Comparison of ENCODE assay signal across 9 cellular contexts in genomic region chr2:201363857-201364560, GRCh38. TPM values are rescaled to one million over a fixed set of nuclear protein-coding genes. Genes with fewer than 3 reads are reported as not detected.
DNase-seq lines count a peak whose midpoint lies in the region; ATAC-seq, FAIRE-seq and TF ChIP-seq lines count a peak whose summit lies in the region.
"Had no signal": no experiment of that assay in that cellular context is flagged by ENCODE, and none has a peak within 500 bp of the region (broad histone marks: within the 10 kb centered on the region; RNA-seq: fewer than 3 reads in every experiment).

No MANE protein-coding gene starts in this region.

- peak in 4 of 5 donors; percentile 49 to 59 (median 58) for DNase-seq in CD4-positive, alpha-beta memory T cell
- peak; percentile 74 for DNase-seq in KBM-7
- DNase-seq in SK-N-MC (ENCODE audit: low read depth, low spot score) = peak; percentile 16
- DNase-seq in lower lobe of right lung = no peak
- no peak for DNase-seq in NCI-H345 treated with DMSO at 0.1 percent for 48 hours (lab: John Stamatoyannopoulos, UW; ENCODE audit: unreplicated experiment)

- in situ Hi-C loops in KBM-7 (cut with MboI; ENCODE audit: low pct_unique_long_range_greater_than_20kb, low sequenced_read_pairs) = loop anchor here (25.0 kb wide), 1 partner anchor 102 kb away; the partner anchor contains the start of gene CASP8

- peaks cover 20 to 33% (median 27%) of the 10 kb centered on the region in 4 donors for H3K4me1 Mint-ChIP-seq in CD4-positive, alpha-beta memory T cell

- no peak overlapping the region for H3K9ac ChIP-seq in SK-N-MC (ENCODE audit: insufficient read length)

- peak; percentile 85 for TF ChIP-seq CTCF in lower lobe of right lung (IDR thresholded peaks at IDR 0.05)

- no peak overlapping the region for H3K4me3 ChIP-seq in CD4-positive, alpha-beta memory T cell (ENCODE audit: low read length in 2 of 2)
- H3K4me3 ChIP-seq in SK-N-MC (no peak overlapping the region), lower lobe of right lung (no peak overlapping the region)

- H3K9me3 Mint-ChIP-seq in CD4-positive, alpha-beta memory T cell = peaks cover 0 to 28% (median 18%) of the 10 kb centered on the region in 8 donors

- no peaks in the 10 kb centered on the region for H3K27me3 ChIP-seq in CD4-positive, alpha-beta memory T cell (ENCODE audit: insufficient read depth, low read length)
- no peaks in the 10 kb centered on the region for H3K27me3 ChIP-seq in lower lobe of right lung (ENCODE audit: low read depth)

- H3K27me3 Mint-ChIP-seq in CD4-positive, alpha-beta memory T cell = no peaks in the 10 kb centered on the region

- POLR2A ChIA-PET in CD4-positive, alpha-beta memory T cell (lab: Charles Lee; ENCODE audit: partially characterized antibody) = interaction anchor here (0.6 to 2.8 kb wide), 10 partner anchors 88 to 181 kb away, joined by 3 to 27 read pairs (median 4); partner anchors contain the start of genes CASP10, CASP8 and STRADB

- peaks cover 0 to 3% of the 10 kb centered on the region in 2 donors for H3K9me3 ChIP-seq in CD4-positive, alpha-beta memory T cell (ENCODE audit: control insufficient read depth in 1 of 2, low read length in 2 of 2)
- H3K9me3 ChIP-seq in SK-N-MC (ENCODE audit: low read depth, low read length) = no peaks in the 10 kb centered on the region
- peaks cover 13% of the 10 kb centered on the region for H3K9me3 ChIP-seq in lower lobe of right lung

- CTCF ChIA-PET in CD4-positive, alpha-beta memory T cell (lab: Charles Lee; ENCODE audit: partially characterized antibody) = interaction anchor here (0.6 to 4.5 kb wide), 42 partner anchors 12 to 814 kb away, joined by 3 to 91 read pairs (median 4); partner anchors contain the start of genes ALS2, CASP10 and CASP8

- H3K27ac ChIP-seq in CD4-positive, alpha-beta memory T cell (ENCODE audit: low read depth, low read length) = no peak overlapping the region
- no peak overlapping the region for H3K27ac ChIP-seq in SK-N-MC
- H3K27ac ChIP-seq in lower lobe of right lung = no peak overlapping the region

- FAIRE-seq in colon (lab: Jason Lieb, UNC) = peak; percentile 33
- FAIRE-seq: TTC549 had no signal

- intact Hi-C loops in CD4-positive, alpha-beta memory T cell (cut with micrococcal nuclease) = loop anchor here (1.0 to 5.0 kb wide), 4 partner anchors 87 to 181 kb away; partner anchors contain the start of gene CASP10
- intact Hi-C loops in lower lobe of right lung (cut with DNase I) = no loop called here

- H3K36me3 ChIP-seq in CD4-positive, alpha-beta memory T cell (ENCODE audit: insufficient read depth, low read length) = no peaks in the 10 kb centered on the region
- H3K36me3 ChIP-seq in SK-N-MC (ENCODE audit: insufficient read depth, low read length) = peaks cover 5% of the 10 kb centered on the region; the same call in 1 of the 2 replicates
- H3K36me3 ChIP-seq in lower lobe of right lung = peaks cover 6% of the 10 kb centered on the region

- H3K4me1 ChIP-seq in CD4-positive, alpha-beta memory T cell (ENCODE audit: insufficient read depth, low read length) = peaks cover 31% of the 10 kb centered on the region
- peaks cover 4% of the 10 kb centered on the region for H3K4me1 ChIP-seq in lower lobe of right lung

- H3K36me3 Mint-ChIP-seq in CD4-positive, alpha-beta memory T cell = peaks cover 52 to 57% of the 10 kb centered on the region in 2 donors

- peak overlapping the region in 3 of 8 donors; percentile 24 to 51 (median 32) for H3K4me3 Mint-ChIP-seq in CD4-positive, alpha-beta memory T cell

- ATAC-seq in GM18517 (IDR thresholded peaks at IDR 0.05; ENCODE audit: unreplicated experiment) (peak; percentile 51), lower lobe of right lung (peak; percentile 90 to 92), GM18873 (IDR thresholded peaks at IDR 0.05; ENCODE audit: low FRiP score, unreplicated experiment) (no peak)

- H3K27ac Mint-ChIP-seq in CD4-positive, alpha-beta memory T cell = peak overlapping the region in 4 of 7 donors; percentile 38 to 84 (median 70)

RNA-seq across cellular contexts. Expression of gene FLACC1, which starts 6.9 kb away (rescaled TPM):
- total RNA-seq in CD4-positive, alpha-beta memory T cell = 10 to 100 TPM; 10.0 to 10.3 TPM
- polyA plus RNA-seq in CD4-positive, alpha-beta memory T cell = under 1 TPM; 0.39 to 0.77 TPM
- 6.8 TPM for total RNA-seq in lower lobe of right lung

Comparison
In these comparisons a context has a peak if more than half of its experiments do, and no peak if none do; other contexts are left out.
1. DNase-seq: peak in CD4-positive, alpha-beta memory T cell (4 of 5), KBM-7 (single experiment) and SK-N-MC (single experiment); none in lower lobe of right lung (single experiment) and NCI-H345 treated with DMSO at 0.1 percent for 48 hours (single experiment).